In genomic region chr12:127253797-127254196, GRCh38 we compare ENCODE assay signal across 24 cellular contexts.
"Had no signal": no experiment of that assay in that cellular context is flagged by ENCODE, and none has a peak within 500 bp of the region (broad histone marks: within the 10 kb centered on the region; RNA-seq: fewer than 3 reads in every experiment).

No MANE protein-coding gene starts in this region.

- H3K4me1 ChIP-seq: left ventricle myocardium inferior, prostate gland, sigmoid colon, spleen, suprapubic skin, tibial artery, uterus had no signal

- DNase-seq: hippocampal formation; immature natural killer cell; left ventricle myocardium inferior; mesendoderm; naive B cell; natural killer cell; nephron progenitor cell; pancreas; posterior cingulate gyrus; retina; right cardiac atrium; sigmoid colon; small intestine; spleen; stimulated activated CD4-positive, alpha-beta T cell treated with anti-CD3 and anti-CD28 coated beads, Interleukin-4, amount 100 ng/mL, for 24 hours; stimulated activated naive CD4-positive, alpha-beta T cell; tibial artery; uterus had no signal

- H3K27me3 ChIP-seq: sigmoid colon, spleen, suprapubic skin, tibial artery, uterus had no signal

- H3K36me3 ChIP-seq: left ventricle myocardium inferior, pancreas, prostate gland, sigmoid colon, spleen, suprapubic skin, thoracic aorta, tibial artery, uterus had no signal

- H3K9me3 ChIP-seq: left ventricle myocardium inferior, pancreas, prostate gland, sigmoid colon, spleen, suprapubic skin, thoracic aorta, tibial artery, uterus had no signal

- FAIRE-seq: islet of Langerhans, pancreas, small intestine had no signal

- ATAC-seq: natural killer cell; right cardiac atrium; stimulated activated effector memory CD8-positive, alpha-beta T cell treated with anti-CD3 and anti-CD28 coated beads, Interleukin-12 subunit alpha, Interleukin-12 subunit beta, amount 100 ng/mL, for 72 hours had no signal

- H3K27ac ChIP-seq: left ventricle myocardium inferior, pancreas, prostate gland, sigmoid colon, spleen, suprapubic skin, thoracic aorta, tibial artery, uterus had no signal

- H3K4me3 ChIP-seq: left ventricle myocardium inferior, lung, pancreas, prostate gland, sigmoid colon, spleen, suprapubic skin, thoracic aorta, tibial artery, uterus had no signal
